ENCODE assay signal across 32 cellular contexts in the genomic region with DNA sequence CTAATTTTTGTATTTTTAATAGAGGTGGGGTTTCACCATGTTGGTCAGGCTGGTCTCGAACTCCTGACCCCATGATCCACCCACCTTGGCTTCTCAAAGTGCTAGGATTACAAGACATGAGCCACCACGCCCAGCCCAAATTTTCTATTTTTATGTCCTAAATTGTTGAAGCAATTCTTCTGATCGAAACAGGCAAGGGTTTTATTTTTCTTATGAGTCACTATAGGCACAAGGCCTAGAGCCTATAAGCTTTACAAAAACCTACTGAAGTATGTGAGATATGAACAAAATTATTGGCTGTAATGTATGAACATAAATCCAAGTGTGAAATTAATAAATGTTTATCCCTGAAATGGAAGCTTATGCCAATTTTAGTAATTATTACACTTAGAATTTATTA.
A peak's percentile ranks its signal among the peaks of the same experiment; 100 is the strongest.
DNase-seq lines count a peak whose midpoint lies in the region; ATAC-seq, FAIRE-seq and TF ChIP-seq lines count a peak whose summit lies in the region.
"Had no signal": no experiment of that assay in that cellular context is flagged by ENCODE, and none has a peak within 500 bp of the region (broad histone marks: within the 10 kb centered on the region; RNA-seq: fewer than 3 reads in every experiment).

No MANE protein-coding gene starts in this region.

- no peak for ATAC-seq in GM18498 (IDR thresholded peaks at IDR 0.05; ENCODE audit: unreplicated experiment)
- ATAC-seq: activated T-cell treated with anti-CD3 and anti-CD28 coated beads, Interleukin-2, amount 50 U/mL, for 4 hours; heart left ventricle; lower lobe of right lung; naive thymus-derived CD8-positive, alpha-beta T cell; stimulated activated effector memory CD8-positive, alpha-beta T cell treated with anti-CD3 and anti-CD28 coated beads, Interleukin-12 subunit alpha, Interleukin-12 subunit beta, amount 100 ng/mL, for 72 hours had no signal

- no peaks in the 10 kb centered on the region for H3K9me3 ChIP-seq in fibroblast of lung (ENCODE audit: control insufficient read depth, insufficient read depth, low read depth, low read length)
- H3K9me3 ChIP-seq: adrenal gland; BLaER1 treated with 17β-estradiol and CSF1 and Interleukin-3, amounts not matched to agents 10 nM and 100 nM; esophagus squamous epithelium; heart left ventricle; lower lobe of right lung; Peyer's patch; right atrium auricular region; upper lobe of left lung had no signal

- peaks cover 2% of the 10 kb centered on the region for H3K4me1 ChIP-seq in fibroblast of lung (ENCODE audit: control insufficient read depth, extremely low read depth, insufficient read depth, low read length)
- H3K4me1 ChIP-seq: adrenal gland; BLaER1 treated with 17β-estradiol and CSF1 and Interleukin-3, amounts not matched to agents 10 nM and 100 nM; esophagus squamous epithelium; heart left ventricle; lower lobe of right lung; Peyer's patch; right atrium auricular region; upper lobe of left lung had no signal

- no peak overlapping the region for H3K4me3 Mint-ChIP-seq in osteocyte (ENCODE audit: unreplicated experiment)
- H3K4me3 Mint-ChIP-seq: activated T-cell treated with anti-CD3 and anti-CD28 coated beads, Interleukin-2, amount 50 U/mL, for 4 hours; dendritic cell treated with granulocyte-macrophage colony-stimulating factor and Interleukin-4, amounts not matched to agents 40 ng/mL and 50 ng/mL, for 4 days; naive thymus-derived CD8-positive, alpha-beta T cell; stimulated activated effector memory CD8-positive, alpha-beta T cell treated with anti-CD3 and anti-CD28 coated beads, Interleukin-12 subunit alpha, Interleukin-12 subunit beta, amount 100 ng/mL, for 72 hours had no signal

- H3K27ac ChIP-seq in fibroblast of lung (ENCODE audit: insufficient read depth, low read length), result no peak overlapping the region
- H3K27ac ChIP-seq: adrenal gland; BLaER1 treated with 17β-estradiol and CSF1 and Interleukin-3, amounts not matched to agents 10 nM and 100 nM; cardiac muscle cell; esophagus squamous epithelium; heart left ventricle; lower lobe of right lung; Peyer's patch; right atrium auricular region; upper lobe of left lung; WERI-Rb-1 had no signal

- peak overlapping the region; percentile 75 for H3K27ac Mint-ChIP-seq in osteocyte (ENCODE audit: unreplicated experiment)
- H3K27ac Mint-ChIP-seq: dendritic cell treated with granulocyte-macrophage colony-stimulating factor and Interleukin-4, amounts not matched to agents 40 ng/mL and 50 ng/mL, for 4 days; stimulated activated effector memory CD8-positive, alpha-beta T cell treated with anti-CD3 and anti-CD28 coated beads, Interleukin-12 subunit alpha, Interleukin-12 subunit beta, amount 100 ng/mL, for 72 hours had no signal

- H3K79me2 ChIP-seq in fibroblast of lung (ENCODE audit: control insufficient read depth, insufficient read depth, low read length), result no peaks in the 10 kb centered on the region

- H3K27me3 ChIP-seq in fibroblast of lung (ENCODE audit: control insufficient read depth, insufficient read depth, low read length), result no peaks in the 10 kb centered on the region
- H3K27me3 ChIP-seq: adrenal gland; BLaER1 treated with 17β-estradiol and CSF1 and Interleukin-3, amounts not matched to agents 10 nM and 100 nM; cardiac muscle cell; esophagus squamous epithelium; heart left ventricle; Peyer's patch; right atrium auricular region; upper lobe of left lung had no signal

- H3K36me3 Mint-ChIP-seq in osteocyte (ENCODE audit: unreplicated experiment), result peaks cover 2% of the 10 kb centered on the region
- H3K36me3 Mint-ChIP-seq: naive thymus-derived CD8-positive, alpha-beta T cell; stimulated activated effector memory CD8-positive, alpha-beta T cell treated with anti-CD3 and anti-CD28 coated beads, Interleukin-12 subunit alpha, Interleukin-12 subunit beta, amount 100 ng/mL, for 72 hours had no signal

- no peak overlapping the region for H3K4me3 ChIP-seq in fibroblast of lung (replicated peaks in 1 of 4; ENCODE audit: control extremely low read depth in 1 of 4, insufficient read depth in 1 of 4, low read depth in 3 of 4, low read length in 4 of 4)
- H3K4me3 ChIP-seq: adrenal gland; BLaER1 treated with 17β-estradiol and CSF1 and Interleukin-3, amounts not matched to agents 10 nM and 100 nM; cardiac muscle cell; esophagus squamous epithelium; heart left ventricle; lower lobe of right lung; Peyer's patch; right atrium auricular region; upper lobe of left lung had no signal

- H3K9me3 Mint-ChIP-seq in osteocyte (ENCODE audit: unreplicated experiment), result no peaks in the 10 kb centered on the region
- H3K9me3 Mint-ChIP-seq: activated T-cell treated with anti-CD3 and anti-CD28 coated beads, Interleukin-2, amount 50 U/mL, for 4 hours; dendritic cell treated with granulocyte-macrophage colony-stimulating factor and Interleukin-4, amounts not matched to agents 40 ng/mL and 50 ng/mL, for 4 days; naive thymus-derived CD8-positive, alpha-beta T cell; stimulated activated effector memory CD8-positive, alpha-beta T cell treated with anti-CD3 and anti-CD28 coated beads, Interleukin-12 subunit alpha, Interleukin-12 subunit beta, amount 100 ng/mL, for 72 hours had no signal

- H3K27me3 Mint-ChIP-seq in osteocyte (ENCODE audit: unreplicated experiment), result no peaks in the 10 kb centered on the region
- H3K27me3 Mint-ChIP-seq: dendritic cell treated with granulocyte-macrophage colony-stimulating factor and Interleukin-4, amounts not matched to agents 40 ng/mL and 50 ng/mL, for 4 days had no signal

- DNase-seq in H54 (ENCODE audit: insufficient read length, low spot score) (no peak), amniotic stem cell (lab: John Stamatoyannopoulos, UW) (peak; percentile 7), fibroblast of lung (ENCODE audit: low read depth in 2 of 2) (peak; percentile 34 to 59), osteocyte (ENCODE audit: extremely low spot score, unreplicated experiment) (no peak), NCI-H2107 treated with DMSO at 0.1 percent for 48 hours (lab: John Stamatoyannopoulos, UW; ENCODE audit: unreplicated experiment) (no peak), dermis blood vessel endothelial cell (no peak), NCI-H345 (lab: John Stamatoyannopoulos, UW) (no peak)
- DNase-seq: activated CD4-positive, alpha-beta T cell treated with anti-CD3 and anti-CD28 coated beads for 48 hours; activated gamma-delta T cell treated with Interleukin-2 at 50 U/mL for 16 hours; activated T-cell treated with anti-CD3 and anti-CD28 coated beads, Interleukin-2, amount 50 U/mL, for 4 hours; adrenal gland; COR-L47; esophagus squamous epithelium; heart left ventricle; lower lobe of right lung; naive thymus-derived CD8-positive, alpha-beta T cell; NCI-H1048; NCI-H187 treated with DMSO at 0.1 percent for 48 hours; NCI-H69; Peyer's patch; stimulated activated CD4-positive, alpha-beta T cell treated with anti-CD3 and anti-CD28 coated beads, Interleukin-12 subunit alpha, Interleukin-12 subunit beta, amount 100 ng/mL, for 4 hours; stimulated activated CD4-positive, alpha-beta T cell treated with anti-CD3 and anti-CD28 coated beads, Interleukin-4, amount 100 ng/mL, for 1 hour; SW 1271; T-helper 9 cell; upper lobe of left lung; WERI-Rb-1 had no signal

- no peak overlapping the region for H3K9ac ChIP-seq in fibroblast of lung (ENCODE audit: insufficient read depth, low read length)
- H3K9ac ChIP-seq: BLaER1 treated with 17β-estradiol and CSF1 and Interleukin-3, amounts not matched to agents 10 nM and 100 nM had no signal

- H3K36me3 ChIP-seq in fibroblast of lung (ENCODE audit: control insufficient read depth, insufficient read depth, low read length), result no peaks in the 10 kb centered on the region
- H3K36me3 ChIP-seq: adrenal gland; BLaER1 treated with 17β-estradiol and CSF1 and Interleukin-3, amounts not matched to agents 10 nM and 100 nM; cardiac muscle cell; esophagus squamous epithelium; heart left ventricle; lower lobe of right lung; Peyer's patch; right atrium auricular region; upper lobe of left lung; WERI-Rb-1 had no signal

- TF ChIP-seq CTCF in fibroblast of lung (conservative IDR thresholded peaks at IDR 0.05 in 1 of 2, IDR thresholded peaks at IDR 0.05 in 1 of 2; ENCODE audit: low read depth in 1 of 2, low read length in 2 of 2) (no peak), osteocyte (IDR thresholded peaks at IDR 0.05) (no peak)

- H3K4me2 ChIP-seq in fibroblast of lung (ENCODE audit: extremely low read depth, insufficient read depth, low read length), result no peak overlapping the region
- H3K4me2 ChIP-seq: BLaER1 treated with 17β-estradiol and CSF1 and Interleukin-3, amounts not matched to agents 10 nM and 100 nM had no signal

- H3K4me1 Mint-ChIP-seq in osteocyte (ENCODE audit: unreplicated experiment), result peaks cover 12% of the 10 kb centered on the region
- H3K4me1 Mint-ChIP-seq: stimulated activated effector memory CD8-positive, alpha-beta T cell treated with anti-CD3 and anti-CD28 coated beads, Interleukin-12 subunit alpha, Interleukin-12 subunit beta, amount 100 ng/mL, for 72 hours had no signal

- peak; percentile 80 for FAIRE-seq in H54 (lab: Jason Lieb, UNC)

- no peak overlapping the region for H2AFZ ChIP-seq in fibroblast of lung (ENCODE audit: low read length)

- H4K20me1 ChIP-seq in fibroblast of lung (ENCODE audit: control insufficient read depth, extremely low read depth, insufficient read depth, low read length), result no peaks in the 10 kb centered on the region
- H4K20me1 ChIP-seq: BLaER1 treated with 17β-estradiol and CSF1 and Interleukin-3, amounts not matched to agents 10 nM and 100 nM had no signal

- no peak for TF ChIP-seq POLR2A in H54 (IDR thresholded peaks at IDR 0.05; ENCODE audit: low read depth, low read length)

Comparison
In these comparisons a context has a peak if more than half of its experiments do, and no peak if none do; other contexts are left out.
1. DNase-seq: peak in amniotic stem cell (single experiment) and fibroblast of lung (2 of 2); none in H54 (single experiment), osteocyte (single experiment), NCI-H2107 treated with DMSO at 0.1 percent for 48 hours (single experiment), dermis blood vessel endothelial cell (single experiment) and NCI-H345 (single experiment).